In genomic region chr3:181955566-181955965, GRCh38 we compare ENCODE assay signal across 26 cellular contexts.
DNase-seq lines count a peak whose midpoint lies in the region; ATAC-seq and TF ChIP-seq lines count a peak whose summit lies in the region.
"Had no signal": no experiment of that assay in that cellular context is flagged by ENCODE, and none has a peak within 500 bp of the region (broad histone marks: within the 10 kb centered on the region; RNA-seq: fewer than 3 reads in every experiment).

No MANE protein-coding gene starts in this region.

- TF ChIP-seq CTCF in OCI-LY7 (conservative IDR thresholded peaks at IDR 0.05; ENCODE audit: low read length) (no peak), left ventricle myocardium inferior (IDR thresholded peaks at IDR 0.05; ENCODE audit: borderline replicate concordance) (no peak)

- peak overlapping the region; percentile 87 for H2AFZ ChIP-seq in OCI-LY7 (ENCODE audit: low read length)
- H2AFZ ChIP-seq: GM23248, hepatocyte had no signal

- H3K9me3 ChIP-seq in OCI-LY7 (ENCODE audit: low read length) (no peaks in the 10 kb centered on the region), left ventricle myocardium inferior (replicated peaks) (no peaks in the 10 kb centered on the region)
- H3K9me3 ChIP-seq: body of pancreas, ovary, right atrium auricular region, spleen, stomach, tibial nerve had no signal

- H3K4me3 ChIP-seq in OCI-LY7 (ENCODE audit: low read depth, low read length, poor library complexity, severe bottlenecking) (peak overlapping the region; percentile 15), left ventricle myocardium inferior (no peak overlapping the region)
- H3K4me3 ChIP-seq: body of pancreas, GM23248, hepatocyte, ovary, right atrium auricular region, spleen, stomach, tibial nerve had no signal

- H3K9me2 ChIP-seq in OCI-LY7 (ENCODE audit: insufficient read depth, low read length): no peaks in the 10 kb centered on the region

- CTCF ChIA-PET in OCI-LY7 (lab: Charles Lee; ENCODE audit: unreplicated experiment): no interaction called here

- H3K27ac ChIP-seq in OCI-LY7 (ENCODE audit: low read depth, low read length, poor library complexity, severe bottlenecking) (no peak overlapping the region), left ventricle myocardium inferior (replicated peaks) (no peak overlapping the region)
- H3K27ac ChIP-seq: body of pancreas, GM23248, hepatocyte, ovary, right atrium auricular region, stomach, tibial nerve had no signal

- DNase-seq in OCI-LY7 (ENCODE audit: low spot score) (peak; percentile 35), left ventricle myocardium inferior (no peak), SHP77 (lab: John Stamatoyannopoulos, UW) (no peak), COLO829 (ENCODE audit: low spot score) (no peak), HuH-7.5 (ENCODE audit: low spot score) (no peak)
- DNase-seq: activated CD4-positive, alpha-beta memory T cell treated with anti-CD3 and anti-CD28 coated beads, Interleukin-2, amount 10 ng/mL, durations not matched to agents 7 days and 5 days; activated gamma-delta T cell treated with Interleukin-2 at 50 U/mL for 16 hours; body of pancreas; COR-L47; DND-41; GM23248; left ventricle myocardium superior; natural killer cell; NCI-H187; ovary; spleen; stomach; T1000 had no signal

- intact Hi-C loops in OCI-LY7 (cut with micrococcal nuclease; ENCODE audit: unreplicated experiment): loop anchor here (10.0 kb wide), 1 partner anchor 299 kb away; no protein-coding TSS in a partner anchor
- intact Hi-C loops in left ventricle myocardium inferior (cut with micrococcal nuclease): no loop called here

- POLR2A ChIA-PET in OCI-LY7 (lab: Charles Lee): interaction anchor here (0.6 kb wide), 1 partner anchor 350 kb away, joined by 3 read pairs; no protein-coding TSS in a partner anchor

- no peaks in the 10 kb centered on the region for H3K79me2 ChIP-seq in OCI-LY7 (ENCODE audit: insufficient read depth, low read depth, low read length)
- H3K79me2 ChIP-seq: hepatocyte had no signal

- peaks cover 14% of the 10 kb centered on the region for H3K4me1 ChIP-seq in OCI-LY7 (ENCODE audit: insufficient read depth, low read length, poor library complexity, severe bottlenecking)
- H3K4me1 ChIP-seq in left ventricle myocardium inferior: no peaks in the 10 kb centered on the region
- H3K4me1 ChIP-seq: body of pancreas, right atrium auricular region, spleen, stomach, tibial nerve had no signal

- ATAC-seq in GM18519 (IDR thresholded peaks at IDR 0.05; ENCODE audit: low FRiP score, unreplicated experiment) (peak; percentile 45), GM21619 (IDR thresholded peaks at IDR 0.05; ENCODE audit: unreplicated experiment) (peak; percentile 56), HG03045 (IDR thresholded peaks at IDR 0.05; ENCODE audit: unreplicated experiment) (peak; percentile 67)
- ATAC-seq: activated CD4-positive, CD25-positive, alpha-beta regulatory T cell treated with anti-CD3 and anti-CD28 coated beads, Interleukin-2, amount 50 U/mL, for 24 hours; body of pancreas; left ventricle myocardium superior; natural killer cell; Right ventricle myocardium inferior had no signal

- no TSS peak for BruUV-seq in OCI-LY7 (replicated peaks; lab: Mats Ljungman, UMichigan)

- H3K27me3 ChIP-seq in left ventricle myocardium inferior (ENCODE audit: low read depth): no peaks in the 10 kb centered on the region
- H3K27me3 ChIP-seq: body of pancreas, hepatocyte, ovary, right atrium auricular region, spleen, stomach, tibial nerve had no signal

- H3K36me3 ChIP-seq in OCI-LY7 (ENCODE audit: insufficient read depth, low read length) (no peaks in the 10 kb centered on the region), left ventricle myocardium inferior (no peaks in the 10 kb centered on the region)
- H3K36me3 ChIP-seq: ovary, right atrium auricular region, spleen, stomach, tibial nerve had no signal

- H4K20me1 ChIP-seq in OCI-LY7 (ENCODE audit: insufficient read depth, low read length): no peaks in the 10 kb centered on the region

- peak overlapping the region; percentile 47 for H3K4me2 ChIP-seq in OCI-LY7 (ENCODE audit: low read length)
- H3K4me2 ChIP-seq: hepatocyte had no signal
